In the genomic region with DNA sequence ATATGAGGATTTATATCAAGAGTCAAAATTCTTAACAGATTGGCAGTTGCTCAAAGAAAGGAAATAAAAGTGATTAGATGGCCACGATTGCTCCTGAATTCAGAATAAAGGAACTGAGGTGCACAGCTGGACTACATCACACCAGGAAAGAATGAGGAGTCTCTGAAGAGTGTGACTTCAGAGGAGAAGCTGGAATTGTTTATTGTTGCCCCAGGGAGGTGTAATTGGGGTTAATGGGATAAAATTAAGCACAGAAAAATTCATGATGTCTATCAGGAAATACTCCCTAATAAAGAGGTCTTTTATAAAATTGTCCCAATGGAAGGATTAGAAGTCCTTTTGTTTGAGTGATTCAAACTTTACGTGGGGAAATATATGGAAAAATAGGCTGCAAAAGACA, we compare ENCODE assay signal across 17 cellular contexts.
DNase-seq lines count a peak whose midpoint lies in the region; TF ChIP-seq lines count a peak whose summit lies in the region.
"Had no signal": no experiment of that assay in that cellular context is flagged by ENCODE, and none has a peak within 500 bp of the region (broad histone marks: within the 10 kb centered on the region; RNA-seq: fewer than 3 reads in every experiment).

No MANE protein-coding gene starts in this region.

- no peak for TF ChIP-seq EP300 in neural cell (conservative IDR thresholded peaks at IDR 0.05; ENCODE audit: poor library complexity, severe bottlenecking)

- no peak overlapping the region for H3K4me2 ChIP-seq in neural cell (ENCODE audit: low read length)

- H3K36me3 ChIP-seq in neural cell (ENCODE audit: insufficient read depth, low read length) = no peaks in the 10 kb centered on the region

- H3K9me2 ChIP-seq in neural cell (ENCODE audit: insufficient read depth, low read length) = no peaks in the 10 kb centered on the region

- TF ChIP-seq CTCF in neural cell (IDR thresholded peaks at IDR 0.05; ENCODE audit: poor library complexity, severe bottlenecking) = no peak

- H2AFZ ChIP-seq in neural cell (ENCODE audit: low read depth, low read length) = no peak overlapping the region
- H2AFZ ChIP-seq: GM23248 had no signal

- DNase-seq in NCI-H146 (lab: John Stamatoyannopoulos, UW) (peak; percentile 18), NCI-H146 treated with DMSO at 0.1 percent for 48 hours (lab: John Stamatoyannopoulos, UW; ENCODE audit: unreplicated experiment) (no peak), foreskin melanocyte (peak; percentile 52), GM03348 (ENCODE audit: low spot score) (no peak), NOMO-1 (lab: John Stamatoyannopoulos, UW; ENCODE audit: unreplicated experiment in 2 of 2) (no peak)
- DNase-seq: ACHN; C1 segment of cervical spinal cord; Calu3; CD4-positive, alpha-beta memory T cell; COR-L47; DMS53; DMS79 treated with DMSO at 0.1 percent for 48 hours; GF-D8; GM23248; H7 had no signal

- no peak for TF ChIP-seq RAD21 in neural cell (conservative IDR thresholded peaks at IDR 0.05)

- no peaks in the 10 kb centered on the region for H3K79me2 ChIP-seq in neural cell (replicated peaks; ENCODE audit: insufficient read depth, low read length)

- no peaks in the 10 kb centered on the region for H4K20me1 ChIP-seq in neural cell (ENCODE audit: insufficient read depth)

- H3F3A ChIP-seq in neural cell (ENCODE audit: insufficient read depth, low read length, poor library complexity, severe bottlenecking) = no peaks in the 10 kb centered on the region

- peak overlapping the region; percentile 21 for H3K27ac ChIP-seq in neural cell (ENCODE audit: low read length)
- H3K27ac ChIP-seq: 22Rv1, GM23248 had no signal

- H3K27me3 ChIP-seq in neural cell (ENCODE audit: insufficient read depth, low read depth, low read length) = no peaks in the 10 kb centered on the region

- no peak overlapping the region for H3K4me3 ChIP-seq in neural cell (ENCODE audit: low read length)
- H3K4me3 ChIP-seq: GM23248 had no signal

- no peaks in the 10 kb centered on the region for H3K9me3 ChIP-seq in neural cell (ENCODE audit: low read length)

- H3K9ac ChIP-seq in neural cell (ENCODE audit: low read length) = no peak overlapping the region
- H3K9ac ChIP-seq: GM23248 had no signal

TF ChIP-seq in neural cell, 6 proteins besides CTCF, POLR2A, EP300 and RAD21:
- no peak for TF ChIP-seq EZH2 (IDR thresholded peaks at IDR 0.05; ENCODE audit: borderline replicate concordance, insufficient read depth, low read length, poor library complexity, severe bottlenecking)
- no peak for TF ChIP-seq SMC3 (conservative IDR thresholded peaks at IDR 0.05; ENCODE audit: poor library complexity)
- TF ChIP-seq POLR2AphosphoS5 (IDR thresholded peaks at IDR 0.05) = no peak
- no peak for TF ChIP-seq REST (IDR thresholded peaks at IDR 0.05; ENCODE audit: borderline replicate concordance)
- no peak for TF ChIP-seq MXI1 (conservative IDR thresholded peaks at IDR 0.05; ENCODE audit: poor library complexity, severe bottlenecking)
- TF ChIP-seq TAF1 (IDR thresholded peaks at IDR 0.05; ENCODE audit: low read depth) = no peak

Comparison
In these comparisons a context has a peak if more than half of its experiments do, and no peak if none do; other contexts are left out.
1. DNase-seq: peak in NCI-H146 (single experiment) and foreskin melanocyte (single experiment); none in NCI-H146 treated with DMSO at 0.1 percent for 48 hours (single experiment), GM03348 (single experiment) and NOMO-1 (0 of 2).